In the genomic region with DNA sequence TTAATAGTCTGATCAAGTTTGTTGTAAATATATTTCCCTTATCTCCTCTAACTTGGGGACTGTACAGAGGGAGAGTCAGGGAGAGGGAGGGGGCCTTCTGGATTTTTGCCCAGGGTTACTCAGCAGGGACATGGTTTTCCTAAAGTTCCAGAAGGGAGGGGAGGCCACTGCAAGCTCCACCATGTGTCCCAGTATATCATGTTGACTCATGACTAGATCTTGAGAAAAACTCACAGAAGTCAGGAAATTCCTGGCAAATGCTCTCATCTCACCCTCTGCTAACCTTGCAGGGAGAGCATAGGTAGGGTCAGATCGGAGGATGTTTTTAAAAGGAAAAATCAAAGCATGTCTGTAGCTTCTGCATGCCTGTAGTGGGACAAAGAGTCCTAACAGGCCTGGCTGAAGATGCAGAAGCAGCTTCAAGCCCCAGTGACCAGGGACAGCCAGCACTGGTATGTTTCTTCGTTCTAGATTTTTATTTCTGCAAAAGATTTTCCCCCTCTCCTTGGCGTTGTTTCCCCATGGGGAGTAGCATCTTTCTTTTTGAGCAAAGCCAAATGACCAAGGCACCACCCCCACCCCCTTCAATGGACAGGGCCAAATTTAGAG, we compare ENCODE assay signal across 17 cellular contexts.
DNase-seq lines count a peak whose midpoint lies in the region; ATAC-seq and TF ChIP-seq lines count a peak whose summit lies in the region.
"Had no signal": no experiment of that assay in that cellular context is flagged by ENCODE, and none has a peak within 500 bp of the region (broad histone marks: within the 10 kb centered on the region; RNA-seq: fewer than 3 reads in every experiment).

No MANE protein-coding gene starts in this region.

- H3K79me1 ChIP-seq in IMR-90 (ENCODE audit: low read depth in 1 of 2, low read length in 2 of 2), result peaks cover 0 to 16% of the 10 kb centered on the region in 2 experiments; a peak in 2 of 4 replicates

- H2BK5ac ChIP-seq in IMR-90 (ENCODE audit: low read depth, low read length, poor library complexity, severe bottlenecking), result peak overlapping the region; percentile 59

- intact Hi-C loops in IMR-90 (cut with micrococcal nuclease), result no loop called here

- H2AFZ ChIP-seq in IMR-90 (replicated peaks; ENCODE audit: low read length, poor library complexity), result peak overlapping the region; percentile 66

- H2BK120ac ChIP-seq in IMR-90 (ENCODE audit: low read depth, low read length), result peak overlapping the region; percentile 97

- POLR2A ChIA-PET in AG04450 (lab: Yijun Ruan, JAX), result interaction anchor here (1.1 kb wide), 1 partner anchor 51 kb away, joined by 8 read pairs; no protein-coding TSS in a partner anchor
- POLR2A ChIA-PET in IMR-90 (lab: Charles Lee; ENCODE audit: unreplicated experiment), result no interaction called here

- H3K14ac ChIP-seq in IMR-90 (replicated peaks; ENCODE audit: low read depth, low read length), result peak overlapping the region; percentile 91

- H2BK20ac ChIP-seq in IMR-90 (ENCODE audit: low read depth, low read length), result peak overlapping the region; percentile 94

- peak overlapping the region; percentile 99 for H2AK5ac ChIP-seq in IMR-90 (ENCODE audit: low read depth, low read length)

- in situ Hi-C loops in IMR-90 (cut with MboI; ENCODE audit: low sequenced_read_pairs), result no loop called here

- H2AK9ac ChIP-seq in IMR-90 (replicated peaks; ENCODE audit: low read depth, low read length, poor library complexity), result peak overlapping the region; percentile 79

- H4K91ac ChIP-seq in IMR-90 (ENCODE audit: insufficient read depth, low read depth, low read length), result peak overlapping the region; percentile 89

- no peak for TF ChIP-seq POLR2A in IMR-90 (IDR thresholded peaks at IDR 0.05; ENCODE audit: low read depth, low read length)

- peaks cover 22% of the 10 kb centered on the region for H3K4me1 ChIP-seq in IMR-90 (ENCODE audit: control insufficient read depth, insufficient read depth, low read length)

- no peak for DNase-seq in AG04450 (ENCODE audit: low read depth, low spot score)
- peak; percentile 94 for DNase-seq in IMR-90
- DNase-seq in brain pericyte (ENCODE audit: low read depth, low spot score), result peak; percentile 34
- DNase-seq in kidney glomerular epithelial cell (lab: John Stamatoyannopoulos, UW), result peak; percentile 98
- DNase-seq in NCI-H2171 treated with DMSO at 0.1 percent for 48 hours (lab: John Stamatoyannopoulos, UW), result no peak
- no peak for DNase-seq in activated T-cell treated with anti-CD3 and anti-CD28 coated beads, Interleukin-2, amount 50 U/mL, for 48 hours
- DNase-seq in stimulated activated CD4-positive, alpha-beta T cell treated with anti-CD3 and anti-CD28 coated beads, Interleukin-4, amount 100 ng/mL, for 1 hour, result no peak
- DNase-seq: activated CD4-positive, alpha-beta T cell treated with anti-CD3 and anti-CD28 coated beads, Interleukin-2, amount 50 U/mL, for 4 hours; effector memory CD4-positive, alpha-beta T cell; left cardiac atrium; NCI-H510A; nucleus accumbens; stimulated activated CD4-positive, alpha-beta T cell treated with anti-CD3 and anti-CD28 coated beads, Interleukin-2, amount 100 ng/mL, for 24 hours; stimulated activated naive CD8-positive, alpha-beta T cell treated with anti-CD3 and anti-CD28 coated beads, Interleukin-15, Interleukin-2, amounts not matched to agents 100 U/mL and 50 U/mL, for 24 hours had no signal

- ATAC-seq in IMR-90 (ENCODE audit: low read depth) (peak; percentile 84), GM19397 (IDR thresholded peaks at IDR 0.05; ENCODE audit: unreplicated experiment) (no peak)
- ATAC-seq: left cardiac atrium; stimulated activated naive CD8-positive, alpha-beta T cell treated with anti-CD3 and anti-CD28 coated beads, Interleukin-15, Interleukin-2, amounts not matched to agents 100 U/mL and 50 U/mL, for 24 hours had no signal

- BruUV-seq in IMR-90 (replicated peaks; lab: Mats Ljungman, UMichigan), result no TSS peak

- H3K27ac ChIP-seq in AG04450 (ENCODE audit: low read depth, low read length) (peak overlapping the region; percentile 59), IMR-90 (ENCODE audit: insufficient read depth, low read length) (peak overlapping the region; percentile 11)
- H3K27ac ChIP-seq: BLaER1 treated with 17β-estradiol and CSF1 and Interleukin-3, amounts not matched to agents 10 nM and 100 nM; SK-N-MC had no signal

- peak overlapping the region; percentile 23; the same call in 1 of the 2 replicates for H3K4me2 ChIP-seq in IMR-90 (ENCODE audit: low read depth, low read length)
- H3K4me2 ChIP-seq: BLaER1 treated with 17β-estradiol and CSF1 and Interleukin-3, amounts not matched to agents 10 nM and 100 nM had no signal

- H3K27me3 ChIP-seq in AG04450 (ENCODE audit: control insufficient read depth, insufficient read depth, low read length), result no peaks in the 10 kb centered on the region
- no peaks in the 10 kb centered on the region for H3K27me3 ChIP-seq in IMR-90 (ENCODE audit: control insufficient read depth, insufficient read depth, low read length)
- H3K27me3 ChIP-seq: BLaER1 treated with 17β-estradiol and CSF1 and Interleukin-3, amounts not matched to agents 10 nM and 100 nM had no signal

- peak overlapping the region; percentile 76; the same call in 1 of the 2 replicates for H3K56ac ChIP-seq in IMR-90 (ENCODE audit: extremely low read depth, insufficient read depth, low read length)

- no peaks in the 10 kb centered on the region for H4K20me1 ChIP-seq in IMR-90 (ENCODE audit: insufficient read depth, low read length)
- H4K20me1 ChIP-seq: BLaER1 treated with 17β-estradiol and CSF1 and Interleukin-3, amounts not matched to agents 10 nM and 100 nM had no signal

- peaks cover 24% of the 10 kb centered on the region for H3K9me1 ChIP-seq in IMR-90 (ENCODE audit: insufficient read depth, low read length)

- CTCF ChIA-PET in AG04450 (lab: Charles Lee) (interaction anchor here (2.0 kb wide), 1 partner anchor 64 kb away, joined by 8 read pairs; no protein-coding TSS in a partner anchor), IMR-90 (lab: Yijun Ruan, JAX) (no interaction called here)

- no peaks in the 10 kb centered on the region for H3K36me3 ChIP-seq in IMR-90 (ENCODE audit: control insufficient read depth, insufficient read depth, low read length)
- H3K36me3 ChIP-seq: BLaER1 treated with 17β-estradiol and CSF1 and Interleukin-3, amounts not matched to agents 10 nM and 100 nM had no signal

- no peak overlapping the region for H3K9ac ChIP-seq in IMR-90 (ENCODE audit: low read depth, low read length)
- H3K9ac ChIP-seq: BLaER1 treated with 17β-estradiol and CSF1 and Interleukin-3, amounts not matched to agents 10 nM and 100 nM had no signal

- peak overlapping the region; percentile 1; the same call in 1 of the 2 replicates for H4K5ac ChIP-seq in IMR-90 (ENCODE audit: low read depth, low read length)

- H3K4me3 ChIP-seq in AG04450 (ENCODE audit: low read depth, low read length) (no peak overlapping the region), IMR-90 (ENCODE audit: insufficient read depth, low read depth, low read length) (no peak overlapping the region)
- H3K4me3 ChIP-seq: BLaER1 treated with 17β-estradiol and CSF1 and Interleukin-3, amounts not matched to agents 10 nM and 100 nM; SK-N-MC had no signal

- H3K23ac ChIP-seq in IMR-90 (ENCODE audit: low read depth, low read length), result peak overlapping the region; percentile 92; the same call in 1 of the 2 replicates

- dilution Hi-C loops in IMR-90 (cut with HindIII; ENCODE audit: low sequenced_read_pairs, unreplicated experiment), result no loop called here

- WGBS in IMR-90 (ENCODE audit: extremely low coverage in 2 of 2, insufficient read length in 1 of 2), 2 experiments, result no CpG with 5 or more reads among the region's 3 CpGs

- TF ChIP-seq CTCF in AG04450 (IDR thresholded peaks at IDR 0.05; ENCODE audit: low read depth, low read length) (no peak), IMR-90 (conservative IDR thresholded peaks at IDR 0.05; ENCODE audit: low read depth, low read length) (no peak)

- H3K4ac ChIP-seq in IMR-90 (ENCODE audit: low read depth, low read length), result peak overlapping the region; percentile 96

- H4K8ac ChIP-seq in IMR-90 (ENCODE audit: low read depth in 2 of 2, low read length in 2 of 2), result peak overlapping the region; percentile 48 to 70

- peak overlapping the region; percentile 94; the same call in 2 of the 3 replicates for H2BK15ac ChIP-seq in IMR-90 (ENCODE audit: low read depth, low read length)

- no peaks in the 10 kb centered on the region; the same call in 1 of the 2 replicates for H3K9me3 ChIP-seq in AG04450 (ENCODE audit: control insufficient read depth, insufficient read depth, low read length)
- H3K9me3 ChIP-seq in IMR-90 (ENCODE audit: control insufficient read depth, insufficient read depth, low read length), result no peaks in the 10 kb centered on the region
- H3K9me3 ChIP-seq: BLaER1 treated with 17β-estradiol and CSF1 and Interleukin-3, amounts not matched to agents 10 nM and 100 nM had no signal

- no peak; the same call in 1 of the 2 replicates for TF ChIP-seq RAD21 in IMR-90 (IDR thresholded peaks at IDR 0.05; ENCODE audit: low read length)

- H3K18ac ChIP-seq in IMR-90 (ENCODE audit: low read depth, low read length), result 0 out of 2 replicates have a peak overlapping the region, but pooled peaks have one; percentile 14

TF ChIP-seq in IMR-90, 13 proteins besides CTCF, POLR2A, EP300 and RAD21 (continues in another document):
- TF ChIP-seq RCOR1 (IDR thresholded peaks at IDR 0.05; ENCODE audit: insufficient replicate concordance, low read length) (no peak), CHD1 (IDR thresholded peaks at IDR 0.05; ENCODE audit: low read depth, low read length) (no peak), FOS (IDR thresholded peaks at IDR 0.05; ENCODE audit: low read depth, low read length) (peak; percentile 35; the same call in 1 of the 2 replicates), SMC3 (IDR thresholded peaks at IDR 0.05; ENCODE audit: low read depth, low read length) (no peak), CEBPB (IDR thresholded peaks at IDR 0.05; ENCODE audit: low read depth, low read length) (no peak), RFX5 (IDR thresholded peaks at IDR 0.05; ENCODE audit: low read depth, low read length) (no peak), NFE2L2 (IDR thresholded peaks at IDR 0.05; ENCODE audit: low read depth, low read length) (no peak), MAZ (IDR thresholded peaks at IDR 0.05; ENCODE audit: borderline replicate concordance, low read depth, low read length) (peak; percentile 77)
- TF ChIP-seq, protein P1, sequence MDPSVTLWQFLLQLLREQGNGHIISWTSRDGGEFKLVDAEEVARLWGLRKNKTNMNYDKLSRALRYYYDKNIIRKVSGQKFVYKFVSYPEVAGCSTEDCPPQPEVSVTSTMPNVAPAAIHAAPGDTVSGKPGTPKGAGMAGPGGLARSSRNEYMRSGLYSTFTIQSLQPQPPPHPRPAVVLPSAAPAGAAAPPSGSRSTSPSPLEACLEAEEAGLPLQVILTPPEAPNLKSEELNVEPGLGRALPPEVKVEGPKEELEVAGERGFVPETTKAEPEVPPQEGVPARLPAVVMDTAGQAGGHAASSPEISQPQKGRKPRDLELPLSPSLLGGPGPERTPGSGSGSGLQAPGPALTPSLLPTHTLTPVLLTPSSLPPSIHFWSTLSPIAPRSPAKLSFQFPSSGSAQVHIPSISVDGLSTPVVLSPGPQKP (IDR thresholded peaks at IDR 0.05; ENCODE audit: borderline replicate concordance, low read depth, low read length), result no peak

Comparison
In these comparisons a context has a peak if more than half of its experiments do, and no peak if none do; other contexts are left out.
1. DNase-seq: peak in IMR-90 (single experiment), brain pericyte (single experiment) and kidney glomerular epithelial cell (single experiment); none in AG04450 (single experiment), NCI-H2171 treated with DMSO at 0.1 percent for 48 hours (single experiment), activated T-cell treated with anti-CD3 and anti-CD28 coated beads, Interleukin-2, amount 50 U/mL, for 48 hours (0 of 2) and stimulated activated CD4-positive, alpha-beta T cell treated with anti-CD3 and anti-CD28 coated beads, Interleukin-4, amount 100 ng/mL, for 1 hour (single experiment).